ENCODE assay signal across 24 cellular contexts in the genomic region with DNA sequence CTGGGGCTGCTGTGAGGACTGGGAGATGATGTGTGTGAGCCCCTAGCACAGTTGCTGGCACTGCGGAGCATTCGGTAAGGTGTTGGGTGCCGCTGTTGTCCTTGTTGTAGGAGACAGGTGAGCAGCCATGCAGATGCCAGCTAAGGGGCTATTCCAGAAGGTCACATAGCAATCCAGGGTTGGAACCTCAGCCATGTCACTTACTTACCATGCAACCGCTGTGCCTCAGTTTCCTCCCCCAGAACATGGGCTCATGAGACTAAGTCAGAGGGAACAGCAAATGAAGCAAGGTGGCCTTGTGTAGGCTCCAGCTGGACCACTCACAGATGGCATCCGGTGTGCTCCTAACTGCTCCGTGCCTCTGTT. TPM values are rescaled to one million over a fixed set of nuclear protein-coding genes. Genes with fewer than 3 reads are reported as not detected.
DNase-seq lines count a peak whose midpoint lies in the region; ATAC-seq, FAIRE-seq and TF ChIP-seq lines count a peak whose summit lies in the region.
"Had no signal": no experiment of that assay in that cellular context is flagged by ENCODE, and none has a peak within 500 bp of the region (broad histone marks: within the 10 kb centered on the region; RNA-seq: fewer than 3 reads in every experiment).

No MANE protein-coding gene starts in this region.

- no peak overlapping the region for H3K4me2 ChIP-seq in K562 (ENCODE audit: insufficient read depth, low read length)
- H3K4me2 ChIP-seq: smooth muscle cell had no signal

- no peaks in the 10 kb centered on the region for H3K9me1 ChIP-seq in K562 (ENCODE audit: control insufficient read depth, insufficient read depth, low read length)

- POLR2A ChIA-PET in K562 (lab: Yijun Ruan, JAX), result no interaction called here

- no peak overlapping the region for H3K4me3 ChIP-seq in K562
- H3K4me3 ChIP-seq: heart right ventricle, SK-N-MC, smooth muscle cell, uterus had no signal

- H3K4me1 Mint-ChIP-seq in activated naive CD8-positive, alpha-beta T cell treated with anti-CD3 and anti-CD28 coated beads, Interleukin-2, amount 50 U/mL, for 24 hours, result peaks cover 66% of the 10 kb centered on the region
- peaks cover 22% of the 10 kb centered on the region for H3K4me1 Mint-ChIP-seq in activated naive CD8-positive, alpha-beta T cell treated with anti-CD3 and anti-CD28 coated beads for 36 hours
- H3K4me1 Mint-ChIP-seq in T-helper 2 cell treated with Interferon-gamma antibody and Interleukin-4, amounts not matched to agents 5 μg/mL and 100 μg/mL, for 36 hours (ENCODE audit: low read depth), result no peaks in the 10 kb centered on the region

- H3K9me3 ChIP-seq in KOPT-K1 (ENCODE audit: insufficient read depth, low read length, poor library complexity, severe bottlenecking), result no peaks in the 10 kb centered on the region
- H3K9me3 ChIP-seq in K562 (replicated peaks; ENCODE audit: control insufficient read depth, insufficient read depth, low read depth, low read length), result no peaks in the 10 kb centered on the region
- H3K9me3 ChIP-seq: heart right ventricle, neutrophil, uterus had no signal

- CTCF ChIA-PET in K562 (lab: Yijun Ruan, JAX; ENCODE audit: low intra/inter-chr PET ratio), result no interaction called here

- TF ChIP-seq POLR2A in K562 (conservative IDR thresholded peaks at IDR 0.05), result no peak

- peak overlapping the region; percentile 63 for H3K4me3 Mint-ChIP-seq in activated naive CD8-positive, alpha-beta T cell treated with anti-CD3 and anti-CD28 coated beads, Interleukin-2, amount 50 U/mL, for 24 hours
- no peak overlapping the region for H3K4me3 Mint-ChIP-seq in activated naive CD8-positive, alpha-beta T cell treated with anti-CD3 and anti-CD28 coated beads for 36 hours
- no peak overlapping the region for H3K4me3 Mint-ChIP-seq in T-helper 2 cell treated with Interferon-gamma antibody and Interleukin-4, amounts not matched to agents 5 μg/mL and 100 μg/mL, for 36 hours

- TF ChIP-seq EP300 in K562 (IDR thresholded peaks at IDR 0.05; ENCODE audit: low read length), result no peak

- H3K36me3 ChIP-seq in KOPT-K1 (ENCODE audit: insufficient read depth, low read length) (peaks cover 93% of the 10 kb centered on the region), K562 (ENCODE audit: control insufficient read depth, insufficient read depth, low read length) (no peaks in the 10 kb centered on the region)
- H3K36me3 ChIP-seq: heart right ventricle, neutrophil, uterus had no signal

- DNase-seq in activated naive CD8-positive, alpha-beta T cell treated with anti-CD3 and anti-CD28 coated beads, Interleukin-2, amount 50 U/mL, for 24 hours, result no peak
- no peak for DNase-seq in activated naive CD8-positive, alpha-beta T cell treated with anti-CD3 and anti-CD28 coated beads for 36 hours
- no peak for DNase-seq in K562 (ENCODE audit: extremely low read depth in 1 of 4, low spot score in 3 of 4)
- no peak for DNase-seq in T-helper 2 cell treated with Interferon-gamma antibody and Interleukin-4, amounts not matched to agents 5 μg/mL and 100 μg/mL, for 36 hours (ENCODE audit: low spot score)
- DNase-seq in posterior vena cava (ENCODE audit: low spot score), result no peak
- DNase-seq in stimulated activated CD4-positive, alpha-beta T cell treated with anti-CD3 and anti-CD28 coated beads, Interleukin-2, amount 100 ng/mL, for 24 hours, result no peak
- DNase-seq: activated CD4-positive, CD25-positive, alpha-beta regulatory T cell; amniotic stem cell; dermis blood vessel endothelial cell; DMS 273 treated with DMSO at 0.1 percent for 48 hours; NCI-H187; NCI-H2227 treated with DMSO at 0.1 percent for 48 hours; NCI-H774; stimulated activated CD4-positive, alpha-beta T cell treated with anti-CD3 and anti-CD28 coated beads, Interleukin-4, amount 100 ng/mL, for 4 hours; T1000 had no signal

- WGBS in K562 (ENCODE audit: insufficient coverage, low coverage, missing lambda C conversion rate), result 33% methylated on average over 5 of the region's 6 CpGs

- no peaks in the 10 kb centered on the region for H3K9me3 Mint-ChIP-seq in activated naive CD8-positive, alpha-beta T cell treated with anti-CD3 and anti-CD28 coated beads, Interleukin-2, amount 50 U/mL, for 24 hours
- no peaks in the 10 kb centered on the region for H3K9me3 Mint-ChIP-seq in activated naive CD8-positive, alpha-beta T cell treated with anti-CD3 and anti-CD28 coated beads for 36 hours
- no peaks in the 10 kb centered on the region for H3K9me3 Mint-ChIP-seq in T-helper 2 cell treated with Interferon-gamma antibody and Interleukin-4, amounts not matched to agents 5 μg/mL and 100 μg/mL, for 36 hours

- intact Hi-C loops in K562 (cut with micrococcal nuclease) (no loop called here), posterior vena cava (cut with DNase I) (no loop called here)

- H3K9ac ChIP-seq in K562 (ENCODE audit: insufficient read depth in 1 of 2, low read depth in 2 of 2, low read length in 2 of 2), result no peak overlapping the region

- FAIRE-seq in K562 (lab: Jason Lieb, UNC), result no peak
- FAIRE-seq: H54 had no signal

- H4K20me1 ChIP-seq in K562 (replicated peaks; ENCODE audit: control insufficient read depth, insufficient read depth, low read length), result peaks cover 19% of the 10 kb centered on the region; the same call in 1 of the 2 replicates

- BruUV-seq in K562 (replicated peaks; lab: Mats Ljungman, UMichigan), result no TSS peak

- ATAC-seq in activated naive CD8-positive, alpha-beta T cell treated with anti-CD3 and anti-CD28 coated beads, Interleukin-2, amount 50 U/mL, for 24 hours, result no peak
- ATAC-seq in K562 (no peak), HG03175 (IDR thresholded peaks at IDR 0.05; ENCODE audit: unreplicated experiment) (no peak)

- H3K27ac Mint-ChIP-seq in activated naive CD8-positive, alpha-beta T cell treated with anti-CD3 and anti-CD28 coated beads, Interleukin-2, amount 50 U/mL, for 24 hours, result peak overlapping the region; percentile 79
- H3K27ac Mint-ChIP-seq in activated naive CD8-positive, alpha-beta T cell treated with anti-CD3 and anti-CD28 coated beads for 36 hours, result no peak overlapping the region
- H3K27ac Mint-ChIP-seq in T-helper 2 cell treated with Interferon-gamma antibody and Interleukin-4, amounts not matched to agents 5 μg/mL and 100 μg/mL, for 36 hours, result no peak overlapping the region

- H2AFZ ChIP-seq in K562 (ENCODE audit: low read depth, low read length), result no peak overlapping the region

- H3K27me3 Mint-ChIP-seq in activated naive CD8-positive, alpha-beta T cell treated with anti-CD3 and anti-CD28 coated beads, Interleukin-2, amount 50 U/mL, for 24 hours, result no peaks in the 10 kb centered on the region
- no peaks in the 10 kb centered on the region for H3K27me3 Mint-ChIP-seq in activated naive CD8-positive, alpha-beta T cell treated with anti-CD3 and anti-CD28 coated beads for 36 hours
- no peaks in the 10 kb centered on the region for H3K27me3 Mint-ChIP-seq in T-helper 2 cell treated with Interferon-gamma antibody and Interleukin-4, amounts not matched to agents 5 μg/mL and 100 μg/mL, for 36 hours (ENCODE audit: low read depth)

- peaks cover 0 to 7% of the 10 kb centered on the region in 2 experiments; a peak in 1 of 5 replicates for H3K4me1 ChIP-seq in K562 (replicated peaks in 1 of 2; ENCODE audit: control insufficient read depth in 2 of 2, insufficient read depth in 2 of 2, low read length in 2 of 2)
- H3K4me1 ChIP-seq: uterus had no signal

- no peaks in the 10 kb centered on the region for H3K79me2 ChIP-seq in K562 (ENCODE audit: control insufficient read depth, insufficient read depth, low read length)

- H3K27ac ChIP-seq in KOPT-K1 (ENCODE audit: low read depth, low read length, poor library complexity, severe bottlenecking), result peak overlapping the region; percentile 62
- no peak overlapping the region for H3K27ac ChIP-seq in K562 (ENCODE audit: extremely low read depth, low read depth, low read length)
- H3K27ac ChIP-seq: C4-2B, neutrophil, SK-N-MC, uterus had no signal

- no peak for TF ChIP-seq CTCF in K562 (IDR thresholded peaks at IDR 0.05 in 2 of 3, conservative IDR thresholded peaks at IDR 0.05 in 1 of 3; ENCODE audit: insufficient read depth in 2 of 3, low read depth in 1 of 3, low read length in 3 of 3)

- no peaks in the 10 kb centered on the region for H3K36me3 Mint-ChIP-seq in activated naive CD8-positive, alpha-beta T cell treated with anti-CD3 and anti-CD28 coated beads, Interleukin-2, amount 50 U/mL, for 24 hours (ENCODE audit: low read depth)
- no peaks in the 10 kb centered on the region for H3K36me3 Mint-ChIP-seq in activated naive CD8-positive, alpha-beta T cell treated with anti-CD3 and anti-CD28 coated beads for 36 hours
- no peaks in the 10 kb centered on the region for H3K36me3 Mint-ChIP-seq in T-helper 2 cell treated with Interferon-gamma antibody and Interleukin-4, amounts not matched to agents 5 μg/mL and 100 μg/mL, for 36 hours (ENCODE audit: low read depth)

- in situ Hi-C loops in K562 (cut with MboI), result no loop called here

- TF ChIP-seq RAD21 in K562 (CRISPR knock-in tag; conservative IDR thresholded peaks at IDR 0.05 in 1 of 2, IDR thresholded peaks at IDR 0.05 in 1 of 2), result no peak

- H3K27me3 ChIP-seq in K562 (ENCODE audit: control insufficient read depth in 2 of 2, insufficient read depth in 2 of 2, low read length in 2 of 2), result peaks cover 9 to 72% of the 10 kb centered on the region in 2 experiments
- H3K27me3 ChIP-seq: uterus had no signal

TF ChIP-seq in K562, 482 proteins besides CTCF, POLR2A, EP300 and RAD21 (continues in another document):
- TF ChIP-seq SUPT5H (IDR thresholded peaks at IDR 0.05), result no peak
- TF ChIP-seq RBM25 (IDR thresholded peaks at IDR 0.05; ENCODE audit: low read depth, low read length, severe bottlenecking), result peak; percentile 35
- no peak for TF ChIP-seq CTBP1 (IDR thresholded peaks at IDR 0.05; ENCODE audit: borderline replicate concordance)

RNA-seq across cellular contexts. Expression of a gene that starts 13.2 kb away (rescaled TPM):
- total RNA-seq in activated naive CD8-positive, alpha-beta T cell treated with anti-CD3 and anti-CD28 coated beads for 36 hours, result 1 to 10 TPM; 1.1 TPM
- not detected in 2 replicates for total RNA-seq in K562 (2011; cell fraction: chromatin; rRNA removed; ENCODE audit: low replicate concordance)
- not detected in 2 replicates for total RNA-seq in K562 (2011; cell fraction: nucleolus; rRNA removed)
- not detected in 2 replicates for total RNA-seq in K562 (2011; cell fraction: nucleoplasm; rRNA removed)
- total RNA-seq in K562 (2014; rRNA removed), result not detected in 2 replicates
- not detected in 2 replicates for total RNA-seq in K562 (2014; rRNA removed; fragmentation: Illumina TruSeq; extraction: Trizol)
- not detected in 2 replicates for total RNA-seq in K562 (2015; rRNA removed; fragmentation: Illumina TruSeq; extraction: Trizol)
- total RNA-seq in K562 (2021), result not detected in 2 replicates
- not detected in 2 replicates for polyA plus RNA-seq in K562 (2011; rRNA removed)
- not detected in 2 replicates for polyA plus RNA-seq in K562 (2011; cell fraction: cytosol; rRNA removed)
- not detected in 2 replicates for polyA plus RNA-seq in K562 (2011; cell fraction: nucleus; rRNA removed)
- polyA plus RNA-seq in K562 (2012), result not detected in 2 replicates
- not detected in 2 replicates for polyA plus RNA-seq in K562 (2014; fragmentation: Illumina TruSeq; extraction: Trizol)
- polyA plus RNA-seq in K562 (2014; fragmentation: Nextera tagmentation; extraction: Ambion mirVana), result not detected
- not detected in 2 replicates for polyA plus RNA-seq in K562 (2014; rRNA removed)
- not detected in 2 replicates for polyA minus RNA-seq in K562 (2011; rRNA and poly(A)+ RNA removed)
- not detected in 2 replicates for polyA minus RNA-seq in K562 (2011; cell fraction: cytosol; rRNA and poly(A)+ RNA removed)
- polyA minus RNA-seq in K562 (2011; cell fraction: nucleus; rRNA and poly(A)+ RNA removed), result not detected in 2 replicates
- 1 to 10 TPM; 4.5 to 6.3 TPM for total RNA-seq in posterior vena cava
